16 cellular contexts compared by ENCODE assay signal in the genomic region with DNA sequence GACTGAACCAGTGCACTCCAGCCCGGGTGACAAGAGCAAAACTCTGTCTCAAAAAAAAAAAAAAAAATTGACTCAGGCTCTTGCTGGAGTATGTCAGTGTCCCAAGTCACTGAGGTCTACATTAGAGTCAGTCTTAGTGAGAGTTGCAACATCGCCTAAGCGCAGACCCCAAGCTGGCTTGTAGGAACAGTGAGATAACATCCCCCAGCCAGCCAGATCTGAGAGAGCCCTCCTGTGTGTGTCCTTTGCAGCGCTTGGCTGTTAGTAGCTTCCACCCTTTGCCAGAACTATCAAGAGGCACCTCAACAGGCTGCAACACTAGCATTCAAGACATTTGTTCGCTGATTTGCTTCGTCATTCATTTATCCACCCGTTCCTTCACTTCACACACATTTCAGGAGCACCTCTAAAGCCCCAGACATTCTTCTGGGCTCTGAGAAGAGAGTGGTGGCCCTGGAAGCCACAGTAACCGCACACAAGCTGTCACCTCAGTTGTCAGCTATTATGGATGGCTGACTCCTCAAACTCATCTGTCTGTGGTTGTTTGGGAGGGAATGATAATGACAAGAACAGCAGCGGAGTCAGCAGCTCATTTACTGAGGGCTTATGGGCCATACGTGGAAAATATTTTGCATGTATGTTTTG.
"Had no signal": no experiment of that assay in that cellular context is flagged by ENCODE, and none has a peak within 500 bp of the region (broad histone marks: within the 10 kb centered on the region; RNA-seq: fewer than 3 reads in every experiment).

No MANE protein-coding gene starts in this region.

- H3K27ac Mint-ChIP-seq: naive thymus-derived CD4-positive, alpha-beta T cell had no signal

- H3K27me3 Mint-ChIP-seq: naive thymus-derived CD4-positive, alpha-beta T cell had no signal

- H3K4me3 Mint-ChIP-seq: naive thymus-derived CD4-positive, alpha-beta T cell; neural crest cell had no signal

- H3K9me3 ChIP-seq: stomach, thoracic aorta, transverse colon had no signal

- ATAC-seq: left colon; naive thymus-derived CD4-positive, alpha-beta T cell had no signal

- H3K4me3 ChIP-seq: dorsolateral prefrontal cortex, heart right ventricle, stomach, thoracic aorta, transverse colon had no signal

- DNase-seq: cortex of kidney; dorsolateral prefrontal cortex; effector CD8-positive, alpha-beta T cell; heart right ventricle; left colon; mammary epithelial cell; naive thymus-derived CD4-positive, alpha-beta T cell; posterior cingulate gyrus; small intestine; stimulated activated CD4-positive, alpha-beta T cell treated with anti-CD3 and anti-CD28 coated beads, Interleukin-12 subunit alpha, Interleukin-12 subunit beta, amount 100 ng/mL, for 4 hours; stimulated activated naive CD4-positive, alpha-beta T cell; stomach; substantia nigra; transverse colon had no signal

- H3K4me1 Mint-ChIP-seq: naive thymus-derived CD4-positive, alpha-beta T cell; neural crest cell had no signal

- H3K27ac ChIP-seq: dorsolateral prefrontal cortex, stomach, thoracic aorta had no signal

- H3K27me3 ChIP-seq: dorsolateral prefrontal cortex, heart right ventricle, stomach, transverse colon had no signal
